ENCODE assay signal across 8 cellular contexts in the genomic region with DNA sequence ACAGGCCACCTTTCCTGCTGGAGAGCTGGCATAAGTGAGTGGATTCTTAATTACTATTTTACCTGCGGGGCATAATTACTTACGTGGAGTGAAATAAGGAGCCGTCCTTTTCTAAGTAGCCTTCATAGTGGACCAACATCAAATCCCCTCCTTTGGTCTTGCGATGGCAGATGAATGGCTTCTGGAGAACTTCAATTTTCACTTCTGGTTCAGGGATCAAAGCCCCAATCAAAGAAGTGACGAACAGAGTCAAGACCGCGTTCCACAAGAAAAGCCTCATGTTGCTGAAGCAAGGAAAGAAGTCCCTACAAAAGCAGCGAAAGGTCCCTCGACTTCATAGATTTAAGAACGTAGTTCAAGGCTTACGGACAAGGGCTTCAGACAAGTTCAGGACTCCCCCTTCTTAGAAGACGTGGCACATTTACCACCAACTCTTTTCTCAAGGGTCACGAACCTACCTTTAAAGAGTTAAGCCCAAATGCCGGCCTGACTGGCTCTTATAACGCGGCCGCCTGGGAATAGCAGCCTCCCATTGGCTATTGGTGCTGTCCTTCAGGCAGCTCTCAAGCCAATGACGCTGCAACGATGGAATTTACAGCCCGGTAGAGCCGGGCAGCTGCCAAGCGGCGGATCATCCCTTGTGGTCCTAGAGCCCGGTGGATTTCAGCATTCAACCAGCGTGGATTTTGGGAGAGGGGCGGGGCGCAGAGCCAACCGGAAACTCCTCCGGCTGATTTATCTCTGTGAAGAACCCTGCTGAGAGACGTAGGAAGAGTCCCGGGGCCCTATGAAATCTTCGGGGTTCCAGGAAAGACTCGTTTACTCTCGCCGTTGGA. TPM values are rescaled to one million over a fixed set of nuclear protein-coding genes. Genes with fewer than 3 reads are reported as not detected.
DNase-seq lines count a peak whose midpoint lies in the region; ATAC-seq, FAIRE-seq and TF ChIP-seq lines count a peak whose summit lies in the region.

Gene FKBP14, minus strand, starts transcription at position 474 of the 836 bp plus-strand sequence. Its CDS starts 194 bp downstream, at position 280.

- peaks cover 0 to 3% (median 0%) of the 10 kb centered on the region in 7 donors for H3K9me3 Mint-ChIP-seq in CD14-positive monocyte

- peaks cover 11% of the 10 kb centered on the region for H4K20me1 ChIP-seq in HepG2 (ENCODE audit: insufficient read depth, low read length)

- peaks cover 35% of the 10 kb centered on the region for H3K4me1 Mint-ChIP-seq in CD14-positive monocyte

- TF ChIP-seq RAD21 in HepG2 (CRISPR knock-in tag; IDR thresholded peaks at IDR 0.05) = no peak

- H3K27ac Mint-ChIP-seq in CD14-positive monocyte = peak within 1 kb of the TSS; percentile 86 to 96 (median 94)

- DNase-seq in CD14-positive monocyte (ENCODE audit: low spot score) (peak; percentile 94), NCI-H69 (lab: John Stamatoyannopoulos, UW) (peak; percentile 100), dorsolateral prefrontal cortex (peak; percentile 91 to 99 (median 98)), HepG2 (ENCODE audit: low spot score) (peak; percentile 98)
- DNase-seq in activated CD4-positive, alpha-beta T cell treated with anti-CD3 and anti-CD28 coated beads, Interleukin-2, amount 50 U/mL, for 48 hours = peak; percentile 88 to 91
- peak; percentile 83 for DNase-seq in stimulated activated CD4-positive, alpha-beta T cell treated with anti-CD3 and anti-CD28 coated beads, Interleukin-2, amount 100 ng/mL, for 48 hours

- H3K27ac ChIP-seq in dorsolateral prefrontal cortex (peak within 1 kb of the TSS; percentile 2 to 97 (median 87)), HepG2 (ENCODE audit: extremely low read length, insufficient read depth, low read length) (peak within 1 kb of the TSS; percentile 89)

- H3K4me3 ChIP-seq in dorsolateral prefrontal cortex = peak within 1 kb of the TSS; percentile 67 to 99 (median 91)
- peak within 1 kb of the TSS; percentile 82 to 96 (median 95) for H3K4me3 ChIP-seq in HepG2 (replicated peaks in 1 of 3; ENCODE audit: insufficient read depth in 1 of 3, low read depth in 2 of 3, low read length in 3 of 3)

- BruUV-seq in HepG2 (replicated peaks; lab: Mats Ljungman, UMichigan) = TSS peak; percentile 83

- TF ChIP-seq EP300 in HepG2 (IDR thresholded peaks at IDR 0.05; ENCODE audit: low read depth in 2 of 2, low read length in 2 of 2) = no peak; a peak in 1 of 4 replicates
- no peak for TF ChIP-seq EP300 in HepG2 (CRISPR knock-in tag; IDR thresholded peaks at IDR 0.05; ENCODE audit: borderline replicate concordance)

- H3K4me1 ChIP-seq in HepG2 (ENCODE audit: insufficient read depth, low read length) = peaks cover 52% of the 10 kb centered on the region

- in situ Hi-C loops in HepG2 (cut with HindIII; ENCODE audit: extremely low pct_ligation_motif_present, low pct_unique_long_range_greater_than_20kb) = loop anchor here (5.0 kb wide), 1 partner anchor 39 kb away; the partner anchor contains the start of gene SCRN1

- peak within 1 kb of the TSS; percentile 82 for H3K9ac ChIP-seq in HepG2 (ENCODE audit: insufficient read depth, low read depth, low read length)

- ATAC-seq in GM19372 (IDR thresholded peaks at IDR 0.05; ENCODE audit: low read depth, unreplicated experiment) = peak; percentile 65
- ATAC-seq in HG03521 (IDR thresholded peaks at IDR 0.05; ENCODE audit: unreplicated experiment) = peak; percentile 76
- peak; percentile 89 for ATAC-seq in HepG2

- peaks cover 72% of the 10 kb centered on the region for H3K79me2 ChIP-seq in HepG2 (ENCODE audit: insufficient read depth, low read length)

- peaks cover 0 to 2% of the 10 kb centered on the region in 2 donors for H3K36me3 Mint-ChIP-seq in CD14-positive monocyte

- intact Hi-C loops in CD14-positive monocyte (cut with micrococcal nuclease) = loop anchor here (5.0 kb wide), 3 partner anchors 34 to 211 kb away; partner anchors contain the start of gene SCRN1 (in 1 of the 2)
- intact Hi-C loops in dorsolateral prefrontal cortex (cut with DNase I) = loop anchor here (1.0 to 10.0 kb wide), 6 partner anchors 38 to 339 kb away; partner anchors contain the start of genes MTURN (in 1 of the 2) and SCRN1 (in 1 of the 2)
- intact Hi-C loops in HepG2 (cut with micrococcal nuclease; ENCODE audit: unreplicated experiment) = no loop called here

- CTCF ChIA-PET in HepG2 (lab: Yijun Ruan, JAX; ENCODE audit: low intra/inter-chr PET ratio, low total read pairs) = no interaction called here

- H3K4me3 Mint-ChIP-seq in CD14-positive monocyte = peak within 1 kb of the TSS in 1 of 2 donors; percentile 94

- POLR2A ChIA-PET in HepG2 (lab: Yijun Ruan, JAX) = interaction anchor here (2.3 to 2.9 kb wide), 2 partner anchors 37 to 39 kb away, joined by 10 to 22 read pairs; partner anchors contain the start of gene SCRN1

- under 1% methylated on average over 16 of the region's 35 CpGs for WGBS in HepG2 (ENCODE audit: low lambda C conversion rate)

- H3K27me3 Mint-ChIP-seq in CD14-positive monocyte (ENCODE audit: low read depth in 3 of 3) = peaks cover 0 to 4% (median 3%) of the 10 kb centered on the region in 3 donors

- H3K27me3 ChIP-seq in dorsolateral prefrontal cortex (no peaks in the 10 kb centered on the region), HepG2 (ENCODE audit: control insufficient read depth in 1 of 2, insufficient read depth in 2 of 2, low read length in 2 of 2) (no peaks in the 10 kb centered on the region; a peak in 1 of 5 replicates)

- peak; percentile 69 to 79 for TF ChIP-seq POLR2A in HepG2 (IDR thresholded peaks at IDR 0.05; ENCODE audit: insufficient read depth in 1 of 2, low read depth in 2 of 2, low read length in 2 of 2)

- peak within 1 kb of the TSS; percentile 96 for H2AFZ ChIP-seq in HepG2 (ENCODE audit: low read length)

- TF ChIP-seq CTCF in CD14-positive monocyte (IDR thresholded peaks at IDR 0.05) = no peak
- TF ChIP-seq CTCF in dorsolateral prefrontal cortex (IDR thresholded peaks at IDR 0.05 in 54 of 56, conservative IDR thresholded peaks at IDR 0.05 in 2 of 56; ENCODE audit: low read depth in 1 of 56, partially characterized antibody in 56 of 56) = peak in 11 of 56 donors; percentile 3 to 35 (median 15)
- no peak for TF ChIP-seq CTCF in HepG2 (CRISPR knock-in tag; IDR thresholded peaks at IDR 0.05)

- H3K4me2 ChIP-seq in HepG2 (ENCODE audit: low read depth, low read length) = peak within 1 kb of the TSS; percentile 91

- peak; percentile 85 for FAIRE-seq in HepG2 (lab: Jason Lieb, UNC)

- H3K36me3 ChIP-seq in HepG2 (replicated peaks in 1 of 2; ENCODE audit: control insufficient read depth in 1 of 2, insufficient read depth in 2 of 2, low read length in 2 of 2) = peaks cover 0 to 7% of the 10 kb centered on the region in 2 experiments; a peak in 1 of 5 replicates

- no peaks in the 10 kb centered on the region for H3K9me3 ChIP-seq in HepG2 (ENCODE audit: low read length)

TF ChIP-seq in HepG2, 621 proteins besides CTCF, POLR2A, EP300 and RAD21 (continues in another document):
- TF ChIP-seq, protein P1, sequence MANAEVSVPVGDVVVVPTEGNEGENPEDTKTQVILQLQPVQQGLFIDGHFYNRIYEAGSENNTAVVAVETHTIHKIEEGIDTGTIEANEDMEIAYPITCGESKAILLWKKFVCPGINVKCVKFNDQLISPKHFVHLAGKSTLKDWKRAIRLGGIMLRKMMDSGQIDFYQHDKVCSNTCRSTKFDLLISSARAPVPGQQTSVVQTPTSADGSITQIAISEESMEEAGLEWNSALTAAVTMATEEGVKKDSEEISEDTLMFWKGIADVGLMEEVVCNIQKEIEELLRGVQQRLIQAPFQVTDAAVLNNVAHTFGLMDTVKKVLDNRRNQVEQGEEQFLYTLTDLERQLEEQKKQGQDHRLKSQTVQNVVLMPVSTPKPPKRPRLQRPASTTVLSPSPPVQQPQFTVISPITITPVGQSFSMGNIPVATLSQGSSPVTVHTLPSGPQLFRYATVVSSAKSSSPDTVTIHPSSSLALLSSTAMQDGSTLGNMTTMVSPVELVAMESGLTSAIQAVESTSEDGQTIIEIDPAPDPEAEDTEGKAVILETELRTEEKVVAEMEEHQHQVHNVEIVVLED (CRISPR knock-in tag; IDR thresholded peaks at IDR 0.05; ENCODE audit: borderline replicate concordance) = peak; percentile 31; the same call in 1 of the 2 replicates

RNA-seq across cellular contexts. Expression of gene FKBP14, which starts in this region (rescaled TPM):
- polyA plus RNA-seq in CD14-positive monocyte = 1 to 10 TPM in 1 of 2 donors, under 1 TPM in 1; 0.43 to 1.1 TPM
- total RNA-seq in dorsolateral prefrontal cortex = 10 to 100 TPM in 102 of 120 experiments, 1 to 10 TPM in 18; 7.0 to 20.9 (median 12.4) TPM
- total RNA-seq in HepG2 (2016; rRNA removed; fragmentation: Illumina TruSeq; extraction: Trizol) = 20.2 and 32.3 TPM in 2 replicates
- total RNA-seq in HepG2 (2016; cell fraction: cytosol; rRNA removed; fragmentation: Illumina TruSeq; extraction: Trizol; ENCODE audit: low read depth) = 1.4 and 2.1 TPM in 2 replicates
- 24.8 and 33.7 TPM in 2 replicates for total RNA-seq in HepG2 (2016; cell fraction: insoluble cytoplasmic fraction; rRNA removed; fragmentation: Illumina TruSeq; extraction: Trizol)
- 6.5 and 7.2 TPM in 2 replicates for total RNA-seq in HepG2 (2016; cell fraction: membrane; rRNA removed; fragmentation: Illumina TruSeq; extraction: Trizol)
- total RNA-seq in HepG2 (2016; cell fraction: nucleus; rRNA removed; fragmentation: Illumina TruSeq; extraction: Trizol) = 42.5 and 43.1 TPM in 2 replicates
- 14.2 and 20.0 TPM in 2 replicates for polyA plus RNA-seq in HepG2 (2011; rRNA removed)
- 9.5 and 13.3 TPM in 2 replicates for polyA plus RNA-seq in HepG2 (2011; cell fraction: cytosol; rRNA removed)
- polyA plus RNA-seq in HepG2 (2011; cell fraction: nucleus; rRNA removed) = 3.2 and 4.0 TPM in 2 replicates
- 16.2 and 17.4 TPM in 2 replicates for polyA plus RNA-seq in HepG2 (2012)
- 0.87 and 1.7 TPM in 2 replicates for polyA plus RNA-seq in HepG2 (2016; cell fraction: cytosol; fragmentation: Illumina TruSeq; extraction: Trizol; ENCODE audit: low read depth)
- polyA plus RNA-seq in HepG2 (2016; cell fraction: insoluble cytoplasmic fraction; fragmentation: Illumina TruSeq; extraction: Trizol; ENCODE audit: low read depth) = 14.3 and 18.2 TPM in 2 replicates
- 3.0 and 3.7 TPM in 2 replicates for polyA plus RNA-seq in HepG2 (2016; cell fraction: membrane; fragmentation: Illumina TruSeq; extraction: Trizol; ENCODE audit: low read depth)
- polyA plus RNA-seq in HepG2 (2016; cell fraction: nucleus; fragmentation: Illumina TruSeq; extraction: Trizol; ENCODE audit: insufficient read depth, low read depth) = 40.4 and 40.5 TPM in 2 replicates
- 5.7 and 13.0 TPM in 2 replicates for polyA minus RNA-seq in HepG2 (2011; rRNA and poly(A)+ RNA removed; ENCODE audit: low replicate concordance)
- 12.8 TPM in 2 replicates for polyA minus RNA-seq in HepG2 (2011; cell fraction: cytosol; rRNA and poly(A)+ RNA removed)
- 17.7 and 17.8 TPM in 2 replicates for polyA minus RNA-seq in HepG2 (2011; cell fraction: nucleus; rRNA and poly(A)+ RNA removed)

Comparison
In these comparisons a context has a peak if more than half of its experiments do, and no peak if none do; other contexts are left out.
1. Peak in every context shown above with its lines: DNase-seq, ATAC-seq, H3K4me3 ChIP-seq and H3K27ac ChIP-seq.